ENCODE assay signal across 8 cellular contexts in genomic region chr16:74606521-74607309, GRCh38. TPM values are rescaled to one million over a fixed set of nuclear protein-coding genes. Genes with fewer than 3 reads are reported as not detected.
DNase-seq lines count a peak whose midpoint lies in the region; FAIRE-seq and TF ChIP-seq lines count a peak whose summit lies in the region.

Gene GLG1 (minus strand): TSS chr16:74607114. CDS start chr16:74607094, 20 bp downstream.

- in situ Hi-C loops in G401 (cut with HindIII; ENCODE audit: low sequenced_read_pairs) = no loop called here

- peak; percentile 92 for DNase-seq in G401 (ENCODE audit: low spot score)
- DNase-seq in H7 = peak; percentile 96
- peak; percentile 91 for DNase-seq in SK-N-DZ (ENCODE audit: low spot score)
- DNase-seq in activated naive CD4-positive, alpha-beta T cell treated with anti-CD3 and anti-CD28 coated beads for 36 hours = peak; percentile 92
- peak; percentile 87 to 89 for DNase-seq in frontal cortex (ENCODE audit: low spot score in 2 of 2)
- peak; percentile 53 for DNase-seq in non-pigmented ciliary epithelial cell (ENCODE audit: low read depth)
- DNase-seq in substantia nigra (lab: John Stamatoyannopoulos, UW) = peak; percentile 25 to 93 (median 86)

- H3K9me3 ChIP-seq in Loucy (ENCODE audit: insufficient read depth, low read depth, low read length) = no peaks in the 10 kb centered on the region

- peaks cover 5% of the 10 kb centered on the region for H3K36me3 Mint-ChIP-seq in activated naive CD4-positive, alpha-beta T cell treated with anti-CD3 and anti-CD28 coated beads for 36 hours (ENCODE audit: low read depth)

- peak within 1 kb of the TSS; percentile 99 for H3K4me3 Mint-ChIP-seq in activated naive CD4-positive, alpha-beta T cell treated with anti-CD3 and anti-CD28 coated beads for 36 hours

- H3K4me1 ChIP-seq in Loucy (ENCODE audit: insufficient read depth, low read length, poor library complexity, severe bottlenecking) = peaks cover 45% of the 10 kb centered on the region

- intact Hi-C loops in activated naive CD4-positive, alpha-beta T cell treated with anti-CD3 and anti-CD28 coated beads for 36 hours (cut with micrococcal nuclease) = loop anchor here (1.0 to 2.0 kb wide), 6 partner anchors 20 to 310 kb away; partner anchors contain the start of genes PSMD7 and RFWD3

- H3K9ac ChIP-seq in Loucy (ENCODE audit: low read depth, low read length, poor library complexity, severe bottlenecking) = peak within 1 kb of the TSS; percentile 91

- H3K79me2 ChIP-seq in Loucy (ENCODE audit: insufficient read depth, low read length) = peaks cover 50% of the 10 kb centered on the region

- H3K4me2 ChIP-seq in Loucy (ENCODE audit: low read depth, low read length, poor library complexity, severe bottlenecking) = peak within 1 kb of the TSS; percentile 78

- no peaks in the 10 kb centered on the region for H3K9me3 Mint-ChIP-seq in activated naive CD4-positive, alpha-beta T cell treated with anti-CD3 and anti-CD28 coated beads for 36 hours

- H3K9me2 ChIP-seq in Loucy (replicated peaks; ENCODE audit: low read depth, low read length) = no peaks in the 10 kb centered on the region

- H3K27ac ChIP-seq in substantia nigra (ENCODE audit: low read depth, low read length, poor library complexity, severe bottlenecking) = peak within 1 kb of the TSS; percentile 93

- H3K4me3 ChIP-seq in H7 (ENCODE audit: insufficient read depth, low read depth, low read length) (peak within 1 kb of the TSS; percentile 99), Loucy (ENCODE audit: low read length, poor library complexity, severe bottlenecking) (peak within 1 kb of the TSS; percentile 90)

- no peak for TF ChIP-seq CTCF in Loucy (conservative IDR thresholded peaks at IDR 0.05; ENCODE audit: low read length)

- no peaks in the 10 kb centered on the region; the same call in 1 of the 2 replicates for H3F3A ChIP-seq in Loucy (ENCODE audit: low read depth)

- H3K4me1 Mint-ChIP-seq in activated naive CD4-positive, alpha-beta T cell treated with anti-CD3 and anti-CD28 coated beads for 36 hours (ENCODE audit: low read depth) = peaks cover 53% of the 10 kb centered on the region

- H4K20me1 ChIP-seq in Loucy (ENCODE audit: insufficient read depth, low read length, poor library complexity, severe bottlenecking) = peaks cover 26% of the 10 kb centered on the region

- H3K36me3 ChIP-seq in H7 (replicated peaks; ENCODE audit: control insufficient read depth, insufficient read depth, low read length) = no peaks in the 10 kb centered on the region
- no peaks in the 10 kb centered on the region for H3K36me3 ChIP-seq in Loucy (ENCODE audit: insufficient read depth, low read length)

- peak within 1 kb of the TSS; percentile 86 for H3K27ac Mint-ChIP-seq in activated naive CD4-positive, alpha-beta T cell treated with anti-CD3 and anti-CD28 coated beads for 36 hours

- H2AFZ ChIP-seq in Loucy (ENCODE audit: low read length) = peak within 1 kb of the TSS; percentile 69

- H3K27me3 Mint-ChIP-seq in activated naive CD4-positive, alpha-beta T cell treated with anti-CD3 and anti-CD28 coated beads for 36 hours (ENCODE audit: low read depth) = no peaks in the 10 kb centered on the region

- H3K27me3 ChIP-seq in H7 (ENCODE audit: control insufficient read depth, insufficient read depth, low read length) (no peaks in the 10 kb centered on the region), Loucy (ENCODE audit: insufficient read depth, low read length, poor library complexity, severe bottlenecking) (no peaks in the 10 kb centered on the region)

- FAIRE-seq in frontal cortex (lab: Jason Lieb, UNC) = no peak

- CTCF ChIA-PET in activated naive CD4-positive, alpha-beta T cell treated with anti-CD3 and anti-CD28 coated beads for 36 hours (lab: Charles Lee) = interaction anchor here (0.7 to 1.0 kb wide), 2 partner anchors 9 to 120 kb away, joined by 3 read pairs; no protein-coding TSS in a partner anchor

RNA-seq across cellular contexts. Expression of gene GLG1, which starts in this region (rescaled TPM):
- 47.3 and 78.4 TPM in 2 replicates for total RNA-seq in G401 (2014; rRNA removed; shearing (Covaris generic))
- total RNA-seq in H7 (2014; rRNA removed; shearing (Covaris generic)) = 61.4 and 84.8 TPM in 2 replicates
- polyA plus RNA-seq in SK-N-DZ (2014; cell fraction: cytosol; rRNA removed) = 42.9 and 50.3 TPM in 2 replicates
- polyA plus RNA-seq in SK-N-DZ (2014; cell fraction: nucleus; rRNA removed) = 29.2 and 45.2 TPM in 2 replicates
- total RNA-seq in activated naive CD4-positive, alpha-beta T cell treated with anti-CD3 and anti-CD28 coated beads for 36 hours = 10 to 100 TPM; 60.8 to 62.0 TPM
- 64.8 TPM for total RNA-seq in frontal cortex

Comparison
In these comparisons a context has a peak if more than half of its experiments do, and no peak if none do; other contexts are left out.
1. Peak in every context shown above with its lines: DNase-seq, H3K4me3 ChIP-seq and H3K27ac ChIP-seq.